ENCODE assay signal across 9 cellular contexts in genomic region chr3:53134631-53135232, GRCh38. TPM values are rescaled to one million over a fixed set of nuclear protein-coding genes. Genes with fewer than 3 reads are reported as not detected.
DNase-seq lines count a peak whose midpoint lies in the region; ATAC-seq, FAIRE-seq and TF ChIP-seq lines count a peak whose summit lies in the region.
"Had no signal": no experiment of that assay in that cellular context is flagged by ENCODE, and none has a peak within 500 bp of the region (broad histone marks: within the 10 kb centered on the region; RNA-seq: fewer than 3 reads in every experiment).

No MANE protein-coding gene starts in this region.

- no peak overlapping the region for H3K4me3 ChIP-seq in neuronal stem cell (ENCODE audit: low read length in 2 of 2)

- POLR2A ChIA-PET in activated B cell treated with CpG ODN at 0.5 μM for 24 hours (lab: Charles Lee), result interaction anchor here (0.8 to 3.8 kb wide), 5 partner anchors 15 to 61 kb away, joined by 3 to 22 read pairs (median 3); partner anchors contain the start of gene PRKCD

- H2AFZ ChIP-seq in neuronal stem cell (ENCODE audit: low read length), result no peak overlapping the region

- no peaks in the 10 kb centered on the region for H3K36me3 ChIP-seq in neuronal stem cell (replicated peaks in 1 of 2; ENCODE audit: control insufficient read depth in 2 of 2, insufficient read depth in 2 of 2, low read length in 2 of 2)

- H3K9me3 Mint-ChIP-seq in activated B cell treated with CpG ODN at 0.5 μM for 24 hours, result no peaks in the 10 kb centered on the region

- H2BK120ac ChIP-seq in neuronal stem cell (ENCODE audit: low read depth, low read length), result no peak overlapping the region

- peak; percentile 23 for TF ChIP-seq CTCF in activated B cell treated with CpG ODN at 0.5 μM for 24 hours (IDR thresholded peaks at IDR 0.05)

- TF ChIP-seq POLR2A in H54 (IDR thresholded peaks at IDR 0.05; ENCODE audit: low read depth, low read length), result no peak

- no peak overlapping the region for H3K27ac ChIP-seq in neuronal stem cell (replicated peaks; ENCODE audit: low read length)

- no peak overlapping the region for H3K4me3 Mint-ChIP-seq in activated B cell treated with CpG ODN at 0.5 μM for 24 hours

- H3K23ac ChIP-seq in neuronal stem cell (ENCODE audit: low read depth, low read length, poor library complexity), result no peak overlapping the region

- no peak overlapping the region for H4K91ac ChIP-seq in neuronal stem cell (ENCODE audit: low read depth, low read length, poor library complexity)

- CTCF ChIA-PET in activated B cell treated with CpG ODN at 0.5 μM for 24 hours (lab: Charles Lee), result interaction anchor here (1.1 to 7.9 kb wide), 14 partner anchors 11 to 67 kb away, joined by 3 to 194 read pairs (median 6); partner anchors contain the start of gene PRKCD

- H3K4me1 Mint-ChIP-seq in activated B cell treated with CpG ODN at 0.5 μM for 24 hours, result peaks cover 13% of the 10 kb centered on the region

- no peak overlapping the region for H3K4ac ChIP-seq in neuronal stem cell (ENCODE audit: low read length)

- H3K4me1 ChIP-seq in neuronal stem cell (ENCODE audit: control insufficient read depth in 2 of 2, insufficient read depth in 1 of 2, low read depth in 1 of 2, low read length in 2 of 2), result peaks cover 0 to 4% of the 10 kb centered on the region in 2 donors

- peak; percentile 43 for FAIRE-seq in H54 (lab: Jason Lieb, UNC)
- FAIRE-seq: endometrium had no signal

- H2BK5ac ChIP-seq in neuronal stem cell (ENCODE audit: low read length), result no peak overlapping the region

- no peaks in the 10 kb centered on the region for H3K9me3 ChIP-seq in neuronal stem cell (replicated peaks in 1 of 2; ENCODE audit: control insufficient read depth in 2 of 2, insufficient read depth in 1 of 2, low read depth in 1 of 2, low read length in 2 of 2)

- H4K8ac ChIP-seq in neuronal stem cell (ENCODE audit: low read depth, low read length), result no peak overlapping the region

- H2BK15ac ChIP-seq in neuronal stem cell (ENCODE audit: low read length), result no peak overlapping the region

- H3K79me1 ChIP-seq in neuronal stem cell (ENCODE audit: low read depth, low read length), result peaks cover 5% of the 10 kb centered on the region

- intact Hi-C loops in activated B cell treated with CpG ODN at 0.5 μM for 24 hours (cut with micrococcal nuclease), result loop anchor here (1.0 to 5.0 kb wide), 4 partner anchors 27 to 213 kb away; partner anchors contain the start of genes DCP1A and PRKCD

- peak; percentile 69 for ATAC-seq in activated B cell treated with CpG ODN at 0.5 μM for 24 hours (ENCODE audit: low read depth)

- WGBS in neuronal stem cell (ENCODE audit: extremely low coverage in 2 of 2, insufficient read length in 2 of 2, insufficient replicate concordance in 1 of 2), 2 donors, result no CpG with 5 or more reads among the region's 6 CpGs

- H3K14ac ChIP-seq in neuronal stem cell (ENCODE audit: low read length), result no peak overlapping the region

- no peaks in the 10 kb centered on the region for H3K27me3 Mint-ChIP-seq in activated B cell treated with CpG ODN at 0.5 μM for 24 hours

- no peak overlapping the region for H3K9ac ChIP-seq in neuronal stem cell (ENCODE audit: low read depth, low read length, poor library complexity)

- DNase-seq in ELR (ENCODE audit: low read depth) (peak; percentile 77), H54 (ENCODE audit: insufficient read length, low spot score) (peak; percentile 75), NCI-H146 treated with DMSO at 0.1 percent for 48 hours (lab: John Stamatoyannopoulos, UW; ENCODE audit: unreplicated experiment) (peak; percentile 9), activated B cell treated with CpG ODN at 0.5 μM for 24 hours (peak; percentile 60), kidney tubule cell (ENCODE audit: low spot score) (peak; percentile 73), neuronal stem cell (ENCODE audit: low spot score) (no peak)
- peak; percentile 32 for DNase-seq in central memory CD4-positive, alpha-beta T cell
- DNase-seq in stimulated activated CD4-positive, alpha-beta T cell treated with anti-CD3 and anti-CD28 coated beads, Interleukin-4, amount 100 ng/mL, for 48 hours (ENCODE audit: low read depth in 2 of 2), result peak; percentile 54 to 56

- no peak overlapping the region for H3K18ac ChIP-seq in neuronal stem cell (ENCODE audit: low read length)

- H3K36me3 Mint-ChIP-seq in activated B cell treated with CpG ODN at 0.5 μM for 24 hours (ENCODE audit: low read depth), result peaks cover 2% of the 10 kb centered on the region

- H3K4me2 ChIP-seq in neuronal stem cell (ENCODE audit: insufficient read depth, low read length, poor library complexity, severe bottlenecking), result no peak overlapping the region

- no peak overlapping the region for H2BK12ac ChIP-seq in neuronal stem cell (ENCODE audit: low read length)

- H3K27ac Mint-ChIP-seq in activated B cell treated with CpG ODN at 0.5 μM for 24 hours, result no peak overlapping the region

- no peak overlapping the region for H2AK5ac ChIP-seq in neuronal stem cell (ENCODE audit: low read depth, low read length)

- H3K27me3 ChIP-seq in neuronal stem cell (ENCODE audit: control insufficient read depth in 3 of 3, insufficient read depth in 3 of 3, low read depth in 1 of 3, low read length in 3 of 3), result peaks cover 0 to 7% (median 0%) of the 10 kb centered on the region in 3 experiments

RNA-seq across cellular contexts. Expression of gene RFT1, which starts 4.5 kb away (rescaled TPM):
- total RNA-seq in activated B cell treated with CpG ODN at 0.5 μM for 24 hours, result 23.6 TPM in 2 replicates
- polyA plus RNA-seq in neuronal stem cell (2013, experiment 1 of 2), result 9.3 TPM
- 9.6 TPM for polyA plus RNA-seq in neuronal stem cell (2013, experiment 2 of 2)

RNA-seq across cellular contexts. Expression of gene PRKCD, which starts 26.3 kb away (rescaled TPM):
- total RNA-seq in activated B cell treated with CpG ODN at 0.5 μM for 24 hours, result 60.4 and 63.9 TPM in 2 replicates
- 7.8 TPM for polyA plus RNA-seq in neuronal stem cell (2013, experiment 1 of 2)
- polyA plus RNA-seq in neuronal stem cell (2013, experiment 2 of 2), result 7.9 TPM
